ENCODE assay signal across 9 cellular contexts in genomic region chr10:36375107-36375506, GRCh38.
"Had no signal": no experiment of that assay in that cellular context is flagged by ENCODE, and none has a peak within 500 bp of the region (broad histone marks: within the 10 kb centered on the region; RNA-seq: fewer than 3 reads in every experiment).

No MANE protein-coding gene starts in this region.

- H3K4me1 ChIP-seq: HAP-1 had no signal

- H3K27ac Mint-ChIP-seq: GM23338, H9, HFFc6 had no signal

- H3K9ac ChIP-seq: GM23248 had no signal

- H3K9me3 Mint-ChIP-seq: GM23338, H9 had no signal

- H3K4me2 ChIP-seq: GM23338 had no signal

- H3K36me3 ChIP-seq: HAP-1 had no signal

- H3K4me3 ChIP-seq: GM23248, GM23338, HAP-1 had no signal

- H3K9me3 ChIP-seq: HAP-1 had no signal

- H3K27ac ChIP-seq: GM23248 had no signal

- ATAC-seq: GM23338, HCT116 had no signal

- DNase-seq: GM23248, GOT3, H7, H9, HCEC 1CT, HFFc6 had no signal

- H2AFZ ChIP-seq: GM23248, GM23338 had no signal

- H3K4me3 Mint-ChIP-seq: GM23338, H9, HFFc6 had no signal
